ENCODE assay signal across 25 cellular contexts in the genomic region with DNA sequence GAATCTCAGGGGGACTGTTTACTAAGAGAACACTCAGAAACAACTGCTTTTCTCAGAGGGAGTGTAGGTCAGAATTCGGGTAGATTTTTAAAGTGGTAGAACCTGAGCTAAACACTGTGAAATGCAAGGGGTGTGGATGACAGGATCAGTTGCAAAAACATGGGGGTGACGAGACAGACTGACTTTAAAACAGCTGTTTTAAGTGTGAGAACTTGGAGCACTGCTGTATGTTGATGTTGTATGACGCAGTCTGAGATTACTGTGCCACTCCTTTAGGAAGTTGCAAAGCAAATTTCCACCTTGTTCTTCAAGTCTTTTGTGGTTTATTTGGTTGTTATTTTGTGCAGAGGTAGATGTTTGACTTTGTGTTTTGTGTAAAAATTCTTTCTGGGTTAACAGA.
"Had no signal": no experiment of that assay in that cellular context is flagged by ENCODE, and none has a peak within 500 bp of the region (broad histone marks: within the 10 kb centered on the region; RNA-seq: fewer than 3 reads in every experiment).

No MANE protein-coding gene starts in this region.

- H3K9ac ChIP-seq: KMS-11, SK-N-SH had no signal

- H3K27ac ChIP-seq: KMS-11, RWPE1 had no signal

- ATAC-seq: K562, Panc1, PC-3 had no signal

- FAIRE-seq: K562 had no signal

- H3K4me3 Mint-ChIP-seq: IgD-negative memory B cell had no signal

- DNase-seq: Kasumi-1, MG63, NCI-H1092, NCI-H1105 treated with DMSO at 0.1 percent for 48 hours, NCI-H1417 treated with DMSO at 0.1 percent for 48 hours, NCI-H146, NCI-H1694 treated with DMSO at 0.1 percent for 48 hours, NCI-H1930, NCI-H2081, NCI-H2171, NCI-H226, NCI-H446, NCI-H510A, NCI-H524 treated with DMSO at 0.1 percent for 48 hours, NCI-H69, NCI-H774, PC-3, SHP77, SK-N-SH, SW 1271 had no signal

- H3K4me3 ChIP-seq: K562, MG63 had no signal

- H3K27ac Mint-ChIP-seq: IgD-negative memory B cell had no signal

- H3K36me3 ChIP-seq: MG63 had no signal

- H3K27me3 ChIP-seq: MG63 had no signal

- H3K9me3 ChIP-seq: MG63, SK-N-SH had no signal

- H3K4me2 ChIP-seq: KMS-11, SK-N-SH had no signal
